ENCODE assay signal across 1 cellular context in the genomic region with DNA sequence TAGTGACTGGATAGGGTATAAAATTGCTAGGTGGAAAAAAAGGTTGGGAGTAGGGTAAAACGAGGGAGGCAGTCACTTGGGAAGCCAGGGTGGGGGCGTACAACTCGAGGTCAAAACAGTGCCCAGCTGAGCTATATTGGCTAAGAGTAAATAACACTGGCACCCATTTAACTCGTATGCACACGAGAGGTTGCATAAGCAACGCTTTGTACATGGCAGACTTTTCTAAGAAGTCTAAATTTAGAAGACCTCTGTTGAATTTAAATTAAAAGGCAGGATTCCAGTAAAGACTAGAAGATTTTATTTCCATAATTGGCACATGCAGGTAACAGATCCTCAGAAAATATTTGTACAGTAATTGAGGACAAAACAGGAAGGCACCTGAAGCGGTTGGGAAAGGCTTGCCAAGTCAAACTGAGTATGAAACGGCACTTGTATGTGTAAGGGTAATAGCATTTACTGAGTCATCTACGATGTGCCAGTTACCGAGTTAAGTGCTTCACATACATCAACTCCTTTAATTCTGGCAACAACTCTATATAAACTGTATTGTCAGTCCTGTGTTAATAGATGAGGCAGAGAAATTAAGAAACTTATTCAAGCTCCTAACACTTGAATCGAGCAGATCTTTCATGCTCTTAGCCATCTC.
TF ChIP-seq lines count a peak whose summit lies in the region.

No MANE protein-coding gene starts in this region.

TF ChIP-seq in A549, 52 proteins besides CTCF, POLR2A, EP300 and RAD21 (continued from another document):
- TF ChIP-seq, protein P1, sequence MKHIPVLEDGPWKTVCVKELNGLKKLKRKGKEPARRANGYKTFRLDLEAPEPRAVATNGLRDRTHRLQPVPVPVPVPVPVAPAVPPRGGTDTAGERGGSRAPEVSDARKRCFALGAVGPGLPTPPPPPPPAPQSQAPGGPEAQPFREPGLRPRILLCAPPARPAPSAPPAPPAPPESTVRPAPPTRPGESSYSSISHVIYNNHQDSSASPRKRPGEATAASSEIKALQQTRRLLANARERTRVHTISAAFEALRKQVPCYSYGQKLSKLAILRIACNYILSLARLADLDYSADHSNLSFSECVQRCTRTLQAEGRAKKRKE (CRISPR knock-in tag; IDR thresholded peaks at IDR 0.05; ENCODE audit: low read depth) = no peak
- TF ChIP-seq KDM5A (IDR thresholded peaks at IDR 0.05) = no peak
- TF ChIP-seq CHD4 (IDR thresholded peaks at IDR 0.05; ENCODE audit: borderline replicate concordance) = no peak
- peak; percentile 48; the same call in 1 of the 2 replicates for TF ChIP-seq JUNB (IDR thresholded peaks at IDR 0.05)
